8 cellular contexts compared by ENCODE assay signal in the genomic region with DNA sequence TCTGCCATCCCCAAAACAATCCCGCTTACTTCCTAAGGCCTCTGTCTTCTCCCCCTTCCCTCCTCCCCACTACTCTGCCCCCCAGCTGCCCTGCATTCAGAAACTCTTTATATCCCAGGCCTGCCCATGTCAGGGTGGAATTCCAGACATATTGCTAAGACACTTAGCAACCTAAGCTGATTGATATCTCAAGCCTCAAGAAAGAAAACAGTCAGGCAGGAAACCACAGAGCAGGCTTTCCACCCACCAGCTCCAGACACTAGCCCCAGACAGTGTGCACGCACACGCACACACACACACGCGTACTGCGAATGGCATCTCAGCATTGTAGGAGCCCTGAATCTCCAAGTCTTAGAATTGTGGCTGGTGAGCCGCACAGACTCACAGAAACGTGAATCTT. TPM values are rescaled to one million over a fixed set of nuclear protein-coding genes. Genes with fewer than 3 reads are reported as not detected.
DNase-seq lines count a peak whose midpoint lies in the region; ATAC-seq and TF ChIP-seq lines count a peak whose summit lies in the region.

No MANE protein-coding gene starts in this region.

- TF ChIP-seq CTCF in RWPE1 (conservative IDR thresholded peaks at IDR 0.05; ENCODE audit: low read depth) (no peak), epithelial cell of esophagus (IDR thresholded peaks at IDR 0.05; ENCODE audit: insufficient read depth, low read depth, low read length, missing control alignments) (no peak)

- H3K4me1 ChIP-seq in skeletal muscle satellite cell (ENCODE audit: control insufficient read depth, insufficient read depth, low read length): peaks cover 74% of the 10 kb centered on the region

- DNase-seq in H4 (ENCODE audit: low spot score) (peak; percentile 96), RWPE1 (ENCODE audit: low spot score) (peak; percentile 78), epithelial cell of esophagus (ENCODE audit: low read depth) (peak; percentile 92), cerebellar nuclear complex (lab: John Stamatoyannopoulos, UW) (no peak), NCI-H1417 (lab: John Stamatoyannopoulos, UW) (no peak), COR-L47 (lab: John Stamatoyannopoulos, UW) (no peak)

- peaks cover 87% of the 10 kb centered on the region for H3K36me3 ChIP-seq in skeletal muscle satellite cell (ENCODE audit: insufficient read depth, low read length)

- CTCF ChIA-PET in RWPE1 (lab: Yijun Ruan, JAX): interaction anchor here (1.1 kb wide), 1 partner anchor 35 kb away, joined by 4 read pairs; no protein-coding TSS in a partner anchor

- H3K4me2 ChIP-seq in skeletal muscle satellite cell (ENCODE audit: low read length): peak overlapping the region; percentile 56

- no peaks in the 10 kb centered on the region for H3K9me3 ChIP-seq in skeletal muscle satellite cell (replicated peaks; ENCODE audit: low read length)

- ATAC-seq in GM21381 (IDR thresholded peaks at IDR 0.05; ENCODE audit: unreplicated experiment): no peak

- H3K4me3 ChIP-seq in epithelial cell of esophagus (ENCODE audit: low read length) (no peak overlapping the region), skeletal muscle satellite cell (ENCODE audit: low read length) (no peak overlapping the region)

- no peaks in the 10 kb centered on the region for H3K27me3 ChIP-seq in skeletal muscle satellite cell (ENCODE audit: control insufficient read depth, insufficient read depth, low read length)

- H3K9ac ChIP-seq in skeletal muscle satellite cell (ENCODE audit: low read depth, low read length): peak overlapping the region; percentile 74

- POLR2A ChIA-PET in RWPE1 (lab: Yijun Ruan, JAX; ENCODE audit: low non-redundant PET): no interaction called here

- H3K27ac ChIP-seq in RWPE1: peak overlapping the region; percentile 73

RNA-seq across cellular contexts. Expression of a gene that starts 8.9 kb away (rescaled TPM):
- 10.0 and 11.7 TPM in 2 replicates for total RNA-seq in H4 (2014; rRNA removed; shearing (Covaris generic))
- total RNA-seq in skeletal muscle satellite cell (2012; rRNA removed): 6.6 and 8.6 TPM in 2 replicates

RNA-seq across cellular contexts. Expression of a gene that starts 21.0 kb away (rescaled TPM):
- 278 and 283 TPM in 2 replicates for total RNA-seq in H4 (2014; rRNA removed; shearing (Covaris generic))
- 377 and 392 TPM in 2 replicates for total RNA-seq in skeletal muscle satellite cell (2012; rRNA removed)

Comparison
In these comparisons a context has a peak if more than half of its experiments do, and no peak if none do; other contexts are left out.
1. DNase-seq: peak in H4 (single experiment), RWPE1 (single experiment) and epithelial cell of esophagus (single experiment); none in cerebellar nuclear complex (0 of 2), NCI-H1417 (0 of 3) and COR-L47 (single experiment).